In genomic region chr9:4814913-4815312, GRCh38 we compare ENCODE assay signal across 13 cellular contexts. TPM values are rescaled to one million over a fixed set of nuclear protein-coding genes. Genes with fewer than 3 reads are reported as not detected.
DNase-seq lines count a peak whose midpoint lies in the region; ATAC-seq, FAIRE-seq and TF ChIP-seq lines count a peak whose summit lies in the region.
"Had no signal": no experiment of that assay in that cellular context is flagged by ENCODE, and none has a peak within 500 bp of the region (broad histone marks: within the 10 kb centered on the region; RNA-seq: fewer than 3 reads in every experiment).

No MANE protein-coding gene starts in this region.

- H3K36me3 Mint-ChIP-seq in activated CD4-positive, alpha-beta T cell treated with anti-CD3 and anti-CD28 coated beads for 36 hours (ENCODE audit: low read depth) = peaks cover 17% of the 10 kb centered on the region

- peak overlapping the region; percentile 76 for H3K27ac Mint-ChIP-seq in activated CD4-positive, alpha-beta T cell treated with anti-CD3 and anti-CD28 coated beads for 36 hours

- peaks cover 9% of the 10 kb centered on the region for H3K9me3 Mint-ChIP-seq in activated CD4-positive, alpha-beta T cell treated with anti-CD3 and anti-CD28 coated beads for 36 hours (ENCODE audit: low read depth)

- TF ChIP-seq CTCF in OCI-LY7 (conservative IDR thresholded peaks at IDR 0.05; ENCODE audit: low read length) = no peak
- TF ChIP-seq CTCF in pancreas (IDR thresholded peaks at IDR 0.05) = no peak

- H4K20me1 ChIP-seq in OCI-LY7 (ENCODE audit: insufficient read depth, low read length) = no peaks in the 10 kb centered on the region; the same call in 1 of the 2 replicates

- peak overlapping the region; percentile 58 for H3K27ac ChIP-seq in OCI-LY7 (ENCODE audit: low read depth, low read length, poor library complexity, severe bottlenecking)
- peak overlapping the region in 2 of 4 donors; percentile 31 to 68 for H3K27ac ChIP-seq in pancreas
- H3K27ac ChIP-seq: A549 had no signal

- H3K4me1 ChIP-seq in OCI-LY7 (ENCODE audit: insufficient read depth, low read length, poor library complexity, severe bottlenecking) (peaks cover 47% of the 10 kb centered on the region), pancreas (peaks cover 0 to 26% (median 0%) of the 10 kb centered on the region in 3 donors)

- no peak overlapping the region for H3K4me3 Mint-ChIP-seq in activated CD4-positive, alpha-beta T cell treated with anti-CD3 and anti-CD28 coated beads for 36 hours

- peak; percentile 39 for ATAC-seq in activated CD4-positive, alpha-beta T cell treated with anti-CD3 and anti-CD28 coated beads for 36 hours
- peak; percentile 79 for ATAC-seq in HG02610 (IDR thresholded peaks at IDR 0.05; ENCODE audit: unreplicated experiment)
- ATAC-seq in pancreas = peak in 3 of 4 donors; percentile 68 to 90 (median 89)
- ATAC-seq: Right ventricle myocardium inferior had no signal

- no peaks in the 10 kb centered on the region for H3K27me3 Mint-ChIP-seq in activated CD4-positive, alpha-beta T cell treated with anti-CD3 and anti-CD28 coated beads for 36 hours

- H3K4me2 ChIP-seq in OCI-LY7 (ENCODE audit: low read length) = peak overlapping the region; percentile 58
- H3K4me2 ChIP-seq: A549 had no signal

- FAIRE-seq in pancreas (lab: Jason Lieb, UNC) = no peak
- FAIRE-seq: A549, frontal cortex had no signal

- peak overlapping the region; percentile 42 for H3K4me3 ChIP-seq in OCI-LY7 (ENCODE audit: low read depth, low read length, poor library complexity, severe bottlenecking)
- H3K4me3 ChIP-seq in pancreas = no peak overlapping the region
- H3K4me3 ChIP-seq: A549 had no signal

- intact Hi-C loops in activated CD4-positive, alpha-beta T cell treated with anti-CD3 and anti-CD28 coated beads for 36 hours (cut with DNase I, micrococcal nuclease) = loop anchor here in 1 of 2 experiments (2.0 kb wide), 1 partner anchor 18 kb away; no protein-coding TSS in a partner anchor
- intact Hi-C loops in OCI-LY7 (cut with micrococcal nuclease; ENCODE audit: unreplicated experiment) = no loop called here
- intact Hi-C loops in pancreas (cut with DNase I) = no loop called here

- H3K9me2 ChIP-seq in OCI-LY7 (ENCODE audit: insufficient read depth, low read length) = no peaks in the 10 kb centered on the region

- no peak overlapping the region for H2AFZ ChIP-seq in OCI-LY7 (ENCODE audit: low read length)

- DNase-seq in activated CD4-positive, alpha-beta T cell treated with anti-CD3 and anti-CD28 coated beads for 36 hours = no peak
- no peak for DNase-seq in activated CD4-positive, alpha-beta T cell treated with anti-CD3 and anti-CD28 coated beads for 1 hour
- DNase-seq in OCI-LY7 (ENCODE audit: low spot score) (peak; percentile 25), pancreas (no peak), NCI-H187 treated with DMSO at 0.1 percent for 48 hours (lab: John Stamatoyannopoulos, UW) (no peak), kidney tubule cell (ENCODE audit: low spot score) (no peak)
- no peak for DNase-seq in stimulated activated CD4-positive, alpha-beta T cell treated with anti-CD3 and anti-CD28 coated beads, Interleukin-15, amount 100 ng/mL, for 24 hours
- DNase-seq: mesenchymal stem cell, NCI-H2029 had no signal

- no peaks in the 10 kb centered on the region for H3K27me3 ChIP-seq in pancreas

- H3K79me2 ChIP-seq in OCI-LY7 (ENCODE audit: insufficient read depth, low read depth, low read length) = peaks cover 93% of the 10 kb centered on the region

- CTCF ChIA-PET in activated CD4-positive, alpha-beta T cell treated with anti-CD3 and anti-CD28 coated beads for 36 hours (lab: Charles Lee) = interaction anchor here (0.5 to 1.2 kb wide), 4 partner anchors 8 to 195 kb away, joined by 3 to 4 read pairs (median 3); no protein-coding TSS in a partner anchor
- CTCF ChIA-PET in OCI-LY7 (lab: Charles Lee; ENCODE audit: unreplicated experiment) = interaction anchor here (1.1 kb wide), 1 partner anchor 93 kb away, joined by 3 read pairs; no protein-coding TSS in a partner anchor

- peaks cover 32% of the 10 kb centered on the region for H3K4me1 Mint-ChIP-seq in activated CD4-positive, alpha-beta T cell treated with anti-CD3 and anti-CD28 coated beads for 36 hours

- POLR2A ChIA-PET in activated CD4-positive, alpha-beta T cell treated with anti-CD3 and anti-CD28 coated beads for 36 hours (lab: Charles Lee) = interaction anchor here (1.1 kb wide), 1 partner anchor 9 kb away, joined by 3 read pairs; no protein-coding TSS in a partner anchor
- POLR2A ChIA-PET in OCI-LY7 (lab: Charles Lee) = interaction anchor here (0.6 to 3.4 kb wide), 8 partner anchors 14 to 1071 kb away, joined by 3 to 15 read pairs (median 4); partner anchors contain the start of genes JAK2 and RCL1

- BruUV-seq in OCI-LY7 (replicated peaks; lab: Mats Ljungman, UMichigan) = no TSS peak

- H3K9me3 ChIP-seq in OCI-LY7 (ENCODE audit: low read length) (0 out of 2 replicates have a peak, but pooled peaks cover 6% of the 10 kb centered on the region), pancreas (no peaks in the 10 kb centered on the region)
- H3K9me3 ChIP-seq: A549 had no signal

- H3K36me3 ChIP-seq in OCI-LY7 (ENCODE audit: insufficient read depth, low read length) = peaks cover 14% of the 10 kb centered on the region
- no peaks in the 10 kb centered on the region for H3K36me3 ChIP-seq in pancreas

RNA-seq across cellular contexts. Expression of gene RCL1, which starts 22.2 kb away (rescaled TPM):
- 10 to 100 TPM; 27.0 to 36.4 TPM for total RNA-seq in activated CD4-positive, alpha-beta T cell treated with anti-CD3 and anti-CD28 coated beads for 36 hours
- total RNA-seq in OCI-LY7 (2014; rRNA removed; shearing (Covaris generic)) = 25.0 and 27.5 TPM in 2 replicates
- total RNA-seq in OCI-LY7 (2022) = 26.8 and 31.3 TPM in 2 replicates
- 100 to 1,000 TPM in 1 of 6 donors, 10 to 100 TPM in 5; 11.3 to 153 (median 25.3) TPM for total RNA-seq in pancreas
- 10 to 100 TPM; 19.0 to 24.8 TPM for polyA plus RNA-seq in pancreas

Comparison
In these comparisons a context has a peak if more than half of its experiments do, and no peak if none do; other contexts are left out.
1. ATAC-seq: peak in every context shown above with its lines; median percentile 89 in pancreas; 79 in HG02610; 39 in activated CD4-positive, alpha-beta T cell treated with anti-CD3 and anti-CD28 coated beads for 36 hours.